ENCODE assay signal across 1 cellular context in the genomic region with DNA sequence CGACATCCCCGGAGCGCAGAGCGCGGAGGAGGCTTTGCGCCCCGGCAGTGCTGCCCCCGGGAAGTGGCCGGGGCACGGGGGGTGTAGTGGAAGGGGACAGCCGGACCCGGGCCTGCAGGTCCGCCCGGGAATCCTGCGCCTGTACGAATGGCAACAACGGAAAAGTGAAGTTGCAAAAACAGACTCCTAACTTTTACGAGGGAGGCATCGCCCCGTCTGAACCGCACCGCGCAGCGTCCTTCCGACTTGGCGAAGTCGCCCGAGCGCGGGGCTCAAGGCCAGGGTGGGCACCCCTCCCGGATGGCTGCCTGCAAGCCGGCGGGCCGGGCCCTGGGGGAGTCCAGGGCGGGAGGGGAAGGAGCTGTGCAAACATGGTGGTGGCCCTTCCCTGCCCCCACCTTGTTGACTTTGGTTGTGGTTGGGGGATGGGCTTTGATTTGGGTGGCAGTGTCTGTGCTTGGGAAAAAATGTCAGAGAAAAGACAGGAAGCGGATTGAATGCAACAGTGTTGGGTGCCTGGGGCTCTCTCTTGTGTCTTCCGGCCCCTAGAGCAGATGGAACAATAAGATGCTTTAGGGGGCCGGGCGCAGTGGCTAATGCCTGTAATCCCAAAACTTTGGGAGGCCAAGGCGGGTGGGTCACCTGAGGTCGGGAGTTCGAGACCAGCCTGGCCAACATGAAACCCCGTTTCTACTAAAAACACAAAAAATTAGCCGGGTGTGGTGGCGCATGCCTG.
TF ChIP-seq lines count a peak whose summit lies in the region.

No MANE protein-coding gene starts in this region.

TF ChIP-seq in K562, 482 proteins besides CTCF, POLR2A, EP300 and RAD21 (continued from another document and continues in another):
- TF ChIP-seq, protein P1, sequence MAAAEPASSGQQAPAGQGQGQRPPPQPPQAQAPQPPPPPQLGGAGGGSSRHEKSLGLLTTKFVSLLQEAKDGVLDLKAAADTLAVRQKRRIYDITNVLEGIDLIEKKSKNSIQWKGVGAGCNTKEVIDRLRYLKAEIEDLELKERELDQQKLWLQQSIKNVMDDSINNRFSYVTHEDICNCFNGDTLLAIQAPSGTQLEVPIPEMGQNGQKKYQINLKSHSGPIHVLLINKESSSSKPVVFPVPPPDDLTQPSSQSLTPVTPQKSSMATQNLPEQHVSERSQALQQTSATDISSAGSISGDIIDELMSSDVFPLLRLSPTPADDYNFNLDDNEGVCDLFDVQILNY (CRISPR knock-in tag; IDR thresholded peaks at IDR 0.05), result no peak
- TF ChIP-seq ZC3H4 (CRISPR knock-in tag; IDR thresholded peaks at IDR 0.05; ENCODE audit: borderline replicate concordance) (no peak), PBX2 (CRISPR knock-in tag; IDR thresholded peaks at IDR 0.05; ENCODE audit: low read depth) (no peak), PBX2 (tag; conservative IDR thresholded peaks at IDR 0.05; ENCODE audit: low read depth) (no peak), MCM2 (IDR thresholded peaks at IDR 0.05; ENCODE audit: low read depth) (no peak), MGA (IDR thresholded peaks at IDR 0.05) (no peak), SAFB2 (IDR thresholded peaks at IDR 0.05; ENCODE audit: borderline replicate concordance, low read depth, low read length, severe bottlenecking) (no peak), HIVEP1 (CRISPR knock-in tag; IDR thresholded peaks at IDR 0.05) (no peak), ZEB2 (IDR thresholded peaks at IDR 0.05) (no peak), ESRRA (IDR thresholded peaks at IDR 0.05; ENCODE audit: borderline replicate concordance, low read depth) (no peak), SPI1 (IDR thresholded peaks at IDR 0.05; ENCODE audit: borderline replicate concordance, low read depth, low read length) (no peak), NUFIP1 (IDR thresholded peaks at IDR 0.05; ENCODE audit: partially characterized antibody) (no peak), STAT6 (CRISPR knock-in tag; IDR thresholded peaks at IDR 0.05) (no peak), MLX (CRISPR knock-in tag; conservative IDR thresholded peaks at IDR 0.05) (no peak), SMAD1 (IDR thresholded peaks at IDR 0.05; ENCODE audit: low read depth, low read length, partially characterized antibody) (no peak), BRF2 (IDR thresholded peaks at IDR 0.05; ENCODE audit: borderline replicate concordance, insufficient read depth, insufficient read length) (no peak), BCOR (IDR thresholded peaks at IDR 0.05) (no peak), E2F3 (CRISPR knock-in tag; IDR thresholded peaks at IDR 0.05) (no peak), SUPT5H (IDR thresholded peaks at IDR 0.05) (0 out of 2 replicates have a peak, but pooled peaks have one; percentile 24), ZNF644 (tag; IDR thresholded peaks at IDR 0.05; ENCODE audit: low read depth) (no peak), HDAC1 (IDR thresholded peaks at IDR 0.05) (0 out of 4 replicates have a peak, but pooled peaks of 1 of the 2 experiments have one; percentile 41), ZFP30 (CRISPR knock-in tag; IDR thresholded peaks at IDR 0.05; ENCODE audit: borderline replicate concordance) (no peak), SLC30A9 (CRISPR knock-in tag; IDR thresholded peaks at IDR 0.05) (no peak), SIX5 (IDR thresholded peaks at IDR 0.05; ENCODE audit: borderline replicate concordance in 1 of 2, insufficient read depth in 1 of 2, low read depth in 1 of 2, low read length in 2 of 2) (no peak), CEBPB (tag; IDR thresholded peaks at IDR 0.05) (no peak), PPARD (CRISPR knock-in tag; IDR thresholded peaks at IDR 0.05) (no peak), ATF3 (IDR thresholded peaks at IDR 0.05) (no peak), ATF3 (CRISPR knock-in tag; conservative IDR thresholded peaks at IDR 0.05) (no peak)
- TF ChIP-seq, protein P2, sequence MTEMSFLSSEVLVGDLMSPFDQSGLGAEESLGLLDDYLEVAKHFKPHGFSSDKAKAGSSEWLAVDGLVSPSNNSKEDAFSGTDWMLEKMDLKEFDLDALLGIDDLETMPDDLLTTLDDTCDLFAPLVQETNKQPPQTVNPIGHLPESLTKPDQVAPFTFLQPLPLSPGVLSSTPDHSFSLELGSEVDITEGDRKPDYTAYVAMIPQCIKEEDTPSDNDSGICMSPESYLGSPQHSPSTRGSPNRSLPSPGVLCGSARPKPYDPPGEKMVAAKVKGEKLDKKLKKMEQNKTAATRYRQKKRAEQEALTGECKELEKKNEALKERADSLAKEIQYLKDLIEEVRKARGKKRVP (CRISPR knock-in tag; IDR thresholded peaks at IDR 0.05), result no peak
